1 cellular context compared by ENCODE assay signal in the genomic region with DNA sequence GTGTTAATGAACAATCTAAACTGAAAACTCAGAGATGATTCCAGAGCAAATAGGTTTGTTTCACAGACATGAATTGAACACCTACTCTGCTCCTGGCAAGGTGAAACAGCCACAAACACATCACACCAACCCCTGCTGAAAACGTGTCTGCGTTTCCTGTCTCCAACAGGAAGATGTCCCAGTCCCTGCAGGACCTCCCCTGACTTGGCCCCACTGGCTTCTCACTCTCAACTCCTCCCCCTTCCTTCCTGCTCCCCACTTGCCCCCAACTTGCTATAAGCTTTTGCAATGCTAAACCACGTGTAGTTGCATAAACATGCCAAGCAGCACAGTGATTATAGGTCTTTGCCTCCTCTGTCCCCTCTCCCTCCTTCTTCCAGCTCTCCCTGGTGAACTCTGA.
TF ChIP-seq lines count a peak whose summit lies in the region.

No MANE protein-coding gene starts in this region.

TF ChIP-seq in H1, 55 proteins besides CTCF, POLR2A, EP300 and RAD21 (continued from another document):
- TF ChIP-seq, protein P1, sequence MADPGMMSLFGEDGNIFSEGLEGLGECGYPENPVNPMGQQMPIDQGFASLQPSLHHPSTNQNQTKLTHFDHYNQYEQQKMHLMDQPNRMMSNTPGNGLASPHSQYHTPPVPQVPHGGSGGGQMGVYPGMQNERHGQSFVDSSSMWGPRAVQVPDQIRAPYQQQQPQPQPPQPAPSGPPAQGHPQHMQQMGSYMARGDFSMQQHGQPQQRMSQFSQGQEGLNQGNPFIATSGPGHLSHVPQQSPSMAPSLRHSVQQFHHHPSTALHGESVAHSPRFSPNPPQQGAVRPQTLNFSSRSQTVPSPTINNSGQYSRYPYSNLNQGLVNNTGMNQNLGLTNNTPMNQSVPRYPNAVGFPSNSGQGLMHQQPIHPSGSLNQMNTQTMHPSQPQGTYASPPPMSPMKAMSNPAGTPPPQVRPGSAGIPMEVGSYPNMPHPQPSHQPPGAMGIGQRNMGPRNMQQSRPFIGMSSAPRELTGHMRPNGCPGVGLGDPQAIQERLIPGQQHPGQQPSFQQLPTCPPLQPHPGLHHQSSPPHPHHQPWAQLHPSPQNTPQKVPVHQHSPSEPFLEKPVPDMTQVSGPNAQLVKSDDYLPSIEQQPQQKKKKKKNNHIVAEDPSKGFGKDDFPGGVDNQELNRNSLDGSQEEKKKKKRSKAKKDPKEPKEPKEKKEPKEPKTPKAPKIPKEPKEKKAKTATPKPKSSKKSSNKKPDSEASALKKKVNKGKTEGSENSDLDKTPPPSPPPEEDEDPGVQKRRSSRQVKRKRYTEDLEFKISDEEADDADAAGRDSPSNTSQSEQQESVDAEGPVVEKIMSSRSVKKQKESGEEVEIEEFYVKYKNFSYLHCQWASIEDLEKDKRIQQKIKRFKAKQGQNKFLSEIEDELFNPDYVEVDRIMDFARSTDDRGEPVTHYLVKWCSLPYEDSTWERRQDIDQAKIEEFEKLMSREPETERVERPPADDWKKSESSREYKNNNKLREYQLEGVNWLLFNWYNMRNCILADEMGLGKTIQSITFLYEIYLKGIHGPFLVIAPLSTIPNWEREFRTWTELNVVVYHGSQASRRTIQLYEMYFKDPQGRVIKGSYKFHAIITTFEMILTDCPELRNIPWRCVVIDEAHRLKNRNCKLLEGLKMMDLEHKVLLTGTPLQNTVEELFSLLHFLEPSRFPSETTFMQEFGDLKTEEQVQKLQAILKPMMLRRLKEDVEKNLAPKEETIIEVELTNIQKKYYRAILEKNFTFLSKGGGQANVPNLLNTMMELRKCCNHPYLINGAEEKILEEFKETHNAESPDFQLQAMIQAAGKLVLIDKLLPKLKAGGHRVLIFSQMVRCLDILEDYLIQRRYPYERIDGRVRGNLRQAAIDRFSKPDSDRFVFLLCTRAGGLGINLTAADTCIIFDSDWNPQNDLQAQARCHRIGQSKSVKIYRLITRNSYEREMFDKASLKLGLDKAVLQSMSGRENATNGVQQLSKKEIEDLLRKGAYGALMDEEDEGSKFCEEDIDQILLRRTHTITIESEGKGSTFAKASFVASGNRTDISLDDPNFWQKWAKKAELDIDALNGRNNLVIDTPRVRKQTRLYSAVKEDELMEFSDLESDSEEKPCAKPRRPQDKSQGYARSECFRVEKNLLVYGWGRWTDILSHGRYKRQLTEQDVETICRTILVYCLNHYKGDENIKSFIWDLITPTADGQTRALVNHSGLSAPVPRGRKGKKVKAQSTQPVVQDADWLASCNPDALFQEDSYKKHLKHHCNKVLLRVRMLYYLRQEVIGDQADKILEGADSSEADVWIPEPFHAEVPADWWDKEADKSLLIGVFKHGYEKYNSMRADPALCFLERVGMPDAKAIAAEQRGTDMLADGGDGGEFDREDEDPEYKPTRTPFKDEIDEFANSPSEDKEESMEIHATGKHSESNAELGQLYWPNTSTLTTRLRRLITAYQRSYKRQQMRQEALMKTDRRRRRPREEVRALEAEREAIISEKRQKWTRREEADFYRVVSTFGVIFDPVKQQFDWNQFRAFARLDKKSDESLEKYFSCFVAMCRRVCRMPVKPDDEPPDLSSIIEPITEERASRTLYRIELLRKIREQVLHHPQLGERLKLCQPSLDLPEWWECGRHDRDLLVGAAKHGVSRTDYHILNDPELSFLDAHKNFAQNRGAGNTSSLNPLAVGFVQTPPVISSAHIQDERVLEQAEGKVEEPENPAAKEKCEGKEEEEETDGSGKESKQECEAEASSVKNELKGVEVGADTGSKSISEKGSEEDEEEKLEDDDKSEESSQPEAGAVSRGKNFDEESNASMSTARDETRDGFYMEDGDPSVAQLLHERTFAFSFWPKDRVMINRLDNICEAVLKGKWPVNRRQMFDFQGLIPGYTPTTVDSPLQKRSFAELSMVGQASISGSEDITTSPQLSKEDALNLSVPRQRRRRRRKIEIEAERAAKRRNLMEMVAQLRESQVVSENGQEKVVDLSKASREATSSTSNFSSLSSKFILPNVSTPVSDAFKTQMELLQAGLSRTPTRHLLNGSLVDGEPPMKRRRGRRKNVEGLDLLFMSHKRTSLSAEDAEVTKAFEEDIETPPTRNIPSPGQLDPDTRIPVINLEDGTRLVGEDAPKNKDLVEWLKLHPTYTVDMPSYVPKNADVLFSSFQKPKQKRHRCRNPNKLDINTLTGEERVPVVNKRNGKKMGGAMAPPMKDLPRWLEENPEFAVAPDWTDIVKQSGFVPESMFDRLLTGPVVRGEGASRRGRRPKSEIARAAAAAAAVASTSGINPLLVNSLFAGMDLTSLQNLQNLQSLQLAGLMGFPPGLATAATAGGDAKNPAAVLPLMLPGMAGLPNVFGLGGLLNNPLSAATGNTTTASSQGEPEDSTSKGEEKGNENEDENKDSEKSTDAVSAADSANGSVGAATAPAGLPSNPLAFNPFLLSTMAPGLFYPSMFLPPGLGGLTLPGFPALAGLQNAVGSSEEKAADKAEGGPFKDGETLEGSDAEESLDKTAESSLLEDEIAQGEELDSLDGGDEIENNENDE (IDR thresholded peaks at IDR 0.05; ENCODE audit: insufficient replicate concordance, low read length) = no peak
- TF ChIP-seq FOSL1 (IDR thresholded peaks at IDR 0.05; ENCODE audit: insufficient read depth, low read depth, low read length) (no peak), SP2 (IDR thresholded peaks at IDR 0.05; ENCODE audit: low read length) (no peak), RFX5 (IDR thresholded peaks at IDR 0.05; ENCODE audit: borderline replicate concordance, low read depth, low read length) (no peak), BRCA1 (IDR thresholded peaks at IDR 0.05; ENCODE audit: low read depth, low read length) (no peak), POLR2AphosphoS5 (IDR thresholded peaks at IDR 0.05; ENCODE audit: low read depth, low read length) (no peak), SP1 (IDR thresholded peaks at IDR 0.05; ENCODE audit: low read depth, low read length) (no peak), SP4 (IDR thresholded peaks at IDR 0.05; ENCODE audit: low read length) (no peak), KDM4A (IDR thresholded peaks at IDR 0.05; ENCODE audit: low read depth, low read length, severe bottlenecking) (no peak)
- TF ChIP-seq, protein P2, sequence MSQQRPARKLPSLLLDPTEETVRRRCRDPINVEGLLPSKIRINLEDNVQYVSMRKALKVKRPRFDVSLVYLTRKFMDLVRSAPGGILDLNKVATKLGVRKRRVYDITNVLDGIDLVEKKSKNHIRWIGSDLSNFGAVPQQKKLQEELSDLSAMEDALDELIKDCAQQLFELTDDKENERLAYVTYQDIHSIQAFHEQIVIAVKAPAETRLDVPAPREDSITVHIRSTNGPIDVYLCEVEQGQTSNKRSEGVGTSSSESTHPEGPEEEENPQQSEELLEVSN (IDR thresholded peaks at IDR 0.05) = no peak
- TF ChIP-seq, protein P3, sequence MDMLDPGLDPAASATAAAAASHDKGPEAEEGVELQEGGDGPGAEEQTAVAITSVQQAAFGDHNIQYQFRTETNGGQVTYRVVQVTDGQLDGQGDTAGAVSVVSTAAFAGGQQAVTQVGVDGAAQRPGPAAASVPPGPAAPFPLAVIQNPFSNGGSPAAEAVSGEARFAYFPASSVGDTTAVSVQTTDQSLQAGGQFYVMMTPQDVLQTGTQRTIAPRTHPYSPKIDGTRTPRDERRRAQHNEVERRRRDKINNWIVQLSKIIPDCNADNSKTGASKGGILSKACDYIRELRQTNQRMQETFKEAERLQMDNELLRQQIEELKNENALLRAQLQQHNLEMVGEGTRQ (IDR thresholded peaks at IDR 0.05; ENCODE audit: low read length) = no peak
